ENCODE assay signal across 10 cellular contexts in genomic region chr18:46199515-46200147, GRCh38.
A peak's percentile ranks its signal among the peaks of the same experiment; 100 is the strongest.
DNase-seq lines count a peak whose midpoint lies in the region; TF ChIP-seq lines count a peak whose summit lies in the region.
"Had no signal": no experiment of that assay in that cellular context is flagged by ENCODE, and none has a peak within 500 bp of the region (broad histone marks: within the 10 kb centered on the region; RNA-seq: fewer than 3 reads in every experiment).

No MANE protein-coding gene starts in this region.

- peak overlapping the region in 6 of 8 donors; percentile 11 to 96 (median 44) for H3K27ac Mint-ChIP-seq in CD8-positive, alpha-beta memory T cell
- peak overlapping the region; percentile 63 for H3K27ac Mint-ChIP-seq in activated T-helper 2 cell treated with anti-CD3 and anti-CD28 coated beads, Interferon-gamma antibody, Interleukin-2, Interleukin-4, amounts not matched to agents 10 μg/mL and 5 μg/mL and 100 μg/mL, durations not matched to agents 14 hours and 24 hours and 36 hours

- H3K27me3 ChIP-seq in CD8-positive, alpha-beta memory T cell (ENCODE audit: insufficient read depth, low read length, poor library complexity, severe bottlenecking), result no peaks in the 10 kb centered on the region
- no peaks in the 10 kb centered on the region for H3K27me3 ChIP-seq in HUES6 (ENCODE audit: control insufficient read depth, insufficient read depth, low read length)
- no peaks in the 10 kb centered on the region for H3K27me3 ChIP-seq in liver (ENCODE audit: control insufficient read depth in 4 of 4, insufficient read depth in 4 of 4, low read length in 3 of 4)
- no peaks in the 10 kb centered on the region for H3K27me3 ChIP-seq in tibial nerve
- H3K27me3 ChIP-seq in neuronal stem cell (ENCODE audit: control insufficient read depth in 3 of 3, insufficient read depth in 3 of 3, low read depth in 1 of 3, low read length in 3 of 3), result no peaks in the 10 kb centered on the region

- H4K8ac ChIP-seq in neuronal stem cell (ENCODE audit: low read depth, low read length), result no peak overlapping the region

- no peak for TF ChIP-seq EP300 in tibial nerve (IDR thresholded peaks at IDR 0.05)

- no peak overlapping the region for H2BK15ac ChIP-seq in neuronal stem cell (ENCODE audit: low read length)

- no peaks in the 10 kb centered on the region for H3K79me1 ChIP-seq in neuronal stem cell (ENCODE audit: low read depth, low read length)

- TF ChIP-seq POLR2A in tibial nerve (IDR thresholded peaks at IDR 0.05), result no peak

- no peak overlapping the region for H3K27ac ChIP-seq in CD8-positive, alpha-beta memory T cell (ENCODE audit: low read depth, low read length)
- peak overlapping the region; percentile 52 for H3K27ac ChIP-seq in HUES6 (ENCODE audit: low read depth, low read length)
- no peak overlapping the region for H3K27ac ChIP-seq in liver (ENCODE audit: low read depth in 1 of 2, low read length in 2 of 2)
- H3K27ac ChIP-seq in tibial nerve, result no peak overlapping the region
- no peak overlapping the region for H3K27ac ChIP-seq in neuronal stem cell (replicated peaks; ENCODE audit: low read length)

- peaks cover 38% of the 10 kb centered on the region for H3K4me1 ChIP-seq in CD8-positive, alpha-beta memory T cell (ENCODE audit: insufficient read depth, low read length)
- H3K4me1 ChIP-seq in HUES6 (ENCODE audit: control insufficient read depth, insufficient read depth, low read length) (peaks cover 11% of the 10 kb centered on the region), liver (ENCODE audit: control insufficient read depth in 4 of 4, insufficient read depth in 4 of 4, low read length in 3 of 4) (peaks cover 0 to 5% (median 3%) of the 10 kb centered on the region in 4 donors), tibial nerve (peaks cover 0 to 6% (median 4%) of the 10 kb centered on the region in 4 donors), neuronal stem cell (ENCODE audit: control insufficient read depth in 2 of 2, insufficient read depth in 1 of 2, low read depth in 1 of 2, low read length in 2 of 2) (no peaks in the 10 kb centered on the region)

- no peaks in the 10 kb centered on the region for H3K9me3 ChIP-seq in CD8-positive, alpha-beta memory T cell (ENCODE audit: low read length)
- no peaks in the 10 kb centered on the region for H3K9me3 ChIP-seq in HUES6 (ENCODE audit: control insufficient read depth, insufficient read depth, low read depth, low read length)
- H3K9me3 ChIP-seq in liver (ENCODE audit: control insufficient read depth in 4 of 4, low read length in 3 of 4), result no peaks in the 10 kb centered on the region
- no peaks in the 10 kb centered on the region for H3K9me3 ChIP-seq in tibial nerve
- no peaks in the 10 kb centered on the region for H3K9me3 ChIP-seq in neuronal stem cell (replicated peaks in 1 of 2; ENCODE audit: control insufficient read depth in 2 of 2, insufficient read depth in 1 of 2, low read depth in 1 of 2, low read length in 2 of 2)

- no peak overlapping the region for H4K91ac ChIP-seq in neuronal stem cell (ENCODE audit: low read depth, low read length, poor library complexity)

- no peak overlapping the region for H3K4me2 ChIP-seq in neuronal stem cell (ENCODE audit: insufficient read depth, low read length, poor library complexity, severe bottlenecking)

- no peak overlapping the region for H2BK12ac ChIP-seq in neuronal stem cell (ENCODE audit: low read length)

- peak overlapping the region in 2 of 7 donors; percentile 20 to 28 for H3K4me3 Mint-ChIP-seq in CD8-positive, alpha-beta memory T cell
- no peak overlapping the region for H3K4me3 Mint-ChIP-seq in activated T-helper 2 cell treated with anti-CD3 and anti-CD28 coated beads, Interferon-gamma antibody, Interleukin-2, Interleukin-4, amounts not matched to agents 10 μg/mL and 5 μg/mL and 100 μg/mL, durations not matched to agents 14 hours and 24 hours and 36 hours (ENCODE audit: low read depth)

- H2BK120ac ChIP-seq in neuronal stem cell (ENCODE audit: low read depth, low read length), result no peak overlapping the region

- H3K9me3 Mint-ChIP-seq in CD8-positive, alpha-beta memory T cell, result no peaks in the 10 kb centered on the region
- H3K9me3 Mint-ChIP-seq in activated T-helper 2 cell treated with anti-CD3 and anti-CD28 coated beads, Interferon-gamma antibody, Interleukin-2, Interleukin-4, amounts not matched to agents 10 μg/mL and 5 μg/mL and 100 μg/mL, durations not matched to agents 14 hours and 24 hours and 36 hours, result no peaks in the 10 kb centered on the region

- no peaks in the 10 kb centered on the region for H3K27me3 Mint-ChIP-seq in CD8-positive, alpha-beta memory T cell
- H3K27me3 Mint-ChIP-seq in activated T-helper 2 cell treated with anti-CD3 and anti-CD28 coated beads, Interferon-gamma antibody, Interleukin-2, Interleukin-4, amounts not matched to agents 10 μg/mL and 5 μg/mL and 100 μg/mL, durations not matched to agents 14 hours and 24 hours and 36 hours (ENCODE audit: low read depth), result no peaks in the 10 kb centered on the region

- POLR2A ChIA-PET in CD8-positive, alpha-beta memory T cell (lab: Charles Lee), result no interaction called here

- H3K36me3 Mint-ChIP-seq in CD8-positive, alpha-beta memory T cell, result peaks cover 0 to 27% (median 15%) of the 10 kb centered on the region in 3 donors
- peaks cover 28% of the 10 kb centered on the region for H3K36me3 Mint-ChIP-seq in activated T-helper 2 cell treated with anti-CD3 and anti-CD28 coated beads, Interferon-gamma antibody, Interleukin-2, Interleukin-4, amounts not matched to agents 10 μg/mL and 5 μg/mL and 100 μg/mL, durations not matched to agents 14 hours and 24 hours and 36 hours (ENCODE audit: low read depth)

- no peak overlapping the region for H3K4me3 ChIP-seq in CD8-positive, alpha-beta memory T cell (ENCODE audit: low read length)
- no peak overlapping the region for H3K4me3 ChIP-seq in HUES6 (ENCODE audit: low read depth, low read length)
- H3K4me3 ChIP-seq in liver (ENCODE audit: low read depth in 1 of 3, low read length in 3 of 3), result no peak overlapping the region
- no peak overlapping the region for H3K4me3 ChIP-seq in tibial nerve
- H3K4me3 ChIP-seq in neuronal stem cell (ENCODE audit: low read length in 2 of 2), result no peak overlapping the region
- H3K4me3 ChIP-seq: GM12878 had no signal

- no peaks in the 10 kb centered on the region for H3K36me3 ChIP-seq in CD8-positive, alpha-beta memory T cell (ENCODE audit: insufficient read depth, low read length)
- no peaks in the 10 kb centered on the region for H3K36me3 ChIP-seq in HUES6 (ENCODE audit: control insufficient read depth, insufficient read depth, low read length)
- H3K36me3 ChIP-seq in liver (ENCODE audit: control insufficient read depth in 4 of 4, insufficient read depth in 3 of 4, low read depth in 1 of 4, low read length in 3 of 4), result no peaks in the 10 kb centered on the region
- peaks cover 0 to 11% (median 0%) of the 10 kb centered on the region in 3 donors for H3K36me3 ChIP-seq in tibial nerve
- peaks cover 0 to 8% of the 10 kb centered on the region in 2 donors for H3K36me3 ChIP-seq in neuronal stem cell (replicated peaks in 1 of 2; ENCODE audit: control insufficient read depth in 2 of 2, insufficient read depth in 2 of 2, low read length in 2 of 2)

- H2AK5ac ChIP-seq in neuronal stem cell (ENCODE audit: low read depth, low read length), result no peak overlapping the region

- no peak overlapping the region for H3K4ac ChIP-seq in neuronal stem cell (ENCODE audit: low read length)

- intact Hi-C loops in activated T-helper 2 cell treated with anti-CD3 and anti-CD28 coated beads, Interferon-gamma antibody, Interleukin-2, Interleukin-4, amounts not matched to agents 10 μg/mL and 5 μg/mL and 100 μg/mL, durations not matched to agents 14 hours and 24 hours and 36 hours (cut with micrococcal nuclease), result loop anchor here (5.0 kb wide), 1 partner anchor 33 kb away; no protein-coding TSS in a partner anchor

- no peak for DNase-seq in CD8-positive, alpha-beta memory T cell
- no peak for DNase-seq in activated T-helper 2 cell treated with anti-CD3 and anti-CD28 coated beads, Interferon-gamma antibody, Interleukin-2, Interleukin-4, amounts not matched to agents 10 μg/mL and 5 μg/mL and 100 μg/mL, durations not matched to agents 14 hours and 24 hours and 36 hours (ENCODE audit: low spot score)
- DNase-seq in NCI-H187 (lab: John Stamatoyannopoulos, UW), result no peak
- no peak for DNase-seq in central memory CD4-positive, alpha-beta T cell
- no peak for DNase-seq in tibial nerve (ENCODE audit: low spot score in 2 of 2)
- no peak for DNase-seq in neuronal stem cell (ENCODE audit: low spot score)
- DNase-seq: NCI-H2227 treated with DMSO at 0.1 percent for 48 hours had no signal

- H3K18ac ChIP-seq in neuronal stem cell (ENCODE audit: low read length), result no peak overlapping the region

- no peak overlapping the region for H3K14ac ChIP-seq in neuronal stem cell (ENCODE audit: low read length)

- TF ChIP-seq RAD21 in liver (IDR thresholded peaks at IDR 0.05), result no peak

- CTCF ChIA-PET in CD8-positive, alpha-beta memory T cell (lab: Charles Lee), result interaction anchor here (0.7 to 1.9 kb wide), 4 partner anchors 9 to 59 kb away, joined by 3 to 7 read pairs (median 4); a partner anchor contains a TSS

- H3K23ac ChIP-seq in neuronal stem cell (ENCODE audit: low read depth, low read length, poor library complexity), result no peak overlapping the region

- H3K9ac ChIP-seq in HUES6 (ENCODE audit: low read length), result peak overlapping the region; percentile 32
- no peak overlapping the region for H3K9ac ChIP-seq in liver (ENCODE audit: low read depth in 1 of 2, low read length in 2 of 2)
- no peak overlapping the region for H3K9ac ChIP-seq in neuronal stem cell (ENCODE audit: low read depth, low read length, poor library complexity)

- TF ChIP-seq CTCF in liver (IDR thresholded peaks at IDR 0.05; ENCODE audit: low read depth, low read length, missing input control), result no peak
- TF ChIP-seq CTCF in tibial nerve (IDR thresholded peaks at IDR 0.05), result no peak

- peaks cover 59 to 77% (median 76%) of the 10 kb centered on the region in 3 donors for H3K4me1 Mint-ChIP-seq in CD8-positive, alpha-beta memory T cell
- H3K4me1 Mint-ChIP-seq in activated T-helper 2 cell treated with anti-CD3 and anti-CD28 coated beads, Interferon-gamma antibody, Interleukin-2, Interleukin-4, amounts not matched to agents 10 μg/mL and 5 μg/mL and 100 μg/mL, durations not matched to agents 14 hours and 24 hours and 36 hours (ENCODE audit: low read depth), result peaks cover 46% of the 10 kb centered on the region

- no peak overlapping the region for H2BK5ac ChIP-seq in neuronal stem cell (ENCODE audit: low read length)

- H2AFZ ChIP-seq in neuronal stem cell (ENCODE audit: low read length), result no peak overlapping the region

- WGBS in liver, result 77% methylated on average over 8 of the region's 8 CpGs
- WGBS in tibial nerve, 2 donors, result 82 to 87% methylated on average over 8 of the region's 8 CpGs
- WGBS in neuronal stem cell (ENCODE audit: extremely low coverage in 2 of 2, insufficient read length in 2 of 2, insufficient replicate concordance in 1 of 2), 2 donors, result no CpG with 5 or more reads among the region's 8 CpGs

TF ChIP-seq in liver, 16 proteins besides CTCF, POLR2A, EP300 and RAD21:
- TF ChIP-seq YY1 (IDR thresholded peaks at IDR 0.05) (peak; percentile 50), FOXA1 (IDR thresholded peaks at IDR 0.05) (no peak)
TF ChIP-seq in liver: peak in this region for 1.
